Comparison of ENCODE assay signal across 8 cellular contexts in genomic region chr22:19663286-19663815, GRCh38. TPM values are rescaled to one million over a fixed set of nuclear protein-coding genes. Genes with fewer than 3 reads are reported as not detected.
A peak's percentile ranks its signal among the peaks of the same experiment; 100 is the strongest.
DNase-seq lines count a peak whose midpoint lies in the region; ATAC-seq and TF ChIP-seq lines count a peak whose summit lies in the region.

No MANE protein-coding gene starts in this region.

- ATAC-seq in gastrocnemius medialis (peak; percentile 40 to 45), HG03175 (IDR thresholded peaks at IDR 0.05; ENCODE audit: unreplicated experiment) (no peak)

- no peaks in the 10 kb centered on the region for H3K27me3 ChIP-seq in gastrocnemius medialis

- peak; percentile 11 for DNase-seq in GM13976 (ENCODE audit: low spot score)
- DNase-seq in NCI-H69 (lab: John Stamatoyannopoulos, UW) = peak; percentile 93
- peak; percentile 32 for DNase-seq in epidermal melanocyte (ENCODE audit: insufficient read length, low spot score)
- DNase-seq in gastrocnemius medialis = no peak
- no peak for DNase-seq in T-helper 2 cell treated with Interferon-gamma antibody and Interleukin-4, amounts not matched to agents 5 μg/mL and 100 μg/mL, for 36 hours (ENCODE audit: low spot score)
- DNase-seq in activated CD8-positive, alpha-beta memory T cell treated with anti-CD3 and anti-CD28 coated beads, Interleukin-2, amount 50 U/mL, for 48 hours = no peak
- no peak for DNase-seq in middle frontal gyrus (ENCODE audit: extremely low spot score, low spot score)

- H3K36me3 Mint-ChIP-seq in T-helper 2 cell treated with Interferon-gamma antibody and Interleukin-4, amounts not matched to agents 5 μg/mL and 100 μg/mL, for 36 hours (ENCODE audit: low read depth) = no peaks in the 10 kb centered on the region

- no peaks in the 10 kb centered on the region for H3K4me1 Mint-ChIP-seq in T-helper 2 cell treated with Interferon-gamma antibody and Interleukin-4, amounts not matched to agents 5 μg/mL and 100 μg/mL, for 36 hours (ENCODE audit: low read depth)

- peak overlapping the region in 1 of 4 donors; percentile 43 for H3K27ac ChIP-seq in gastrocnemius medialis

- in situ Hi-C loops in GM13976 (cut with MboI; ENCODE audit: low sequenced_read_pairs, unreplicated experiment) (no loop called here), gastrocnemius medialis (cut with MboI; ENCODE audit: low sequenced_read_pairs in 4 of 4) (no loop called here)

- no peak overlapping the region for H3K4me3 ChIP-seq in gastrocnemius medialis

- peaks cover 6% of the 10 kb centered on the region in 2 donors for H3K4me1 ChIP-seq in gastrocnemius medialis

- no peaks in the 10 kb centered on the region for H3K9me3 ChIP-seq in gastrocnemius medialis

- H3K27ac Mint-ChIP-seq in T-helper 2 cell treated with Interferon-gamma antibody and Interleukin-4, amounts not matched to agents 5 μg/mL and 100 μg/mL, for 36 hours = no peak overlapping the region

- H3K27me3 Mint-ChIP-seq in T-helper 2 cell treated with Interferon-gamma antibody and Interleukin-4, amounts not matched to agents 5 μg/mL and 100 μg/mL, for 36 hours (ENCODE audit: low read depth) = peaks cover 2% of the 10 kb centered on the region

- no peaks in the 10 kb centered on the region for H3K36me3 ChIP-seq in gastrocnemius medialis

- no peak overlapping the region for H3K4me3 Mint-ChIP-seq in T-helper 2 cell treated with Interferon-gamma antibody and Interleukin-4, amounts not matched to agents 5 μg/mL and 100 μg/mL, for 36 hours

- no peak for TF ChIP-seq CTCF in GM13976 (IDR thresholded peaks at IDR 0.05; ENCODE audit: borderline replicate concordance, control extremely low read depth, extremely low read depth, insufficient read depth, missing control alignments)
- TF ChIP-seq CTCF in gastrocnemius medialis (IDR thresholded peaks at IDR 0.05 in 4 of 5, conservative IDR thresholded peaks at IDR 0.05 in 1 of 5) = no peak

- intact Hi-C loops in gastrocnemius medialis (cut with DNase I; ENCODE audit: low total_unique reads) = no loop called here

- H3K9me3 Mint-ChIP-seq in T-helper 2 cell treated with Interferon-gamma antibody and Interleukin-4, amounts not matched to agents 5 μg/mL and 100 μg/mL, for 36 hours = no peaks in the 10 kb centered on the region

- no peak for TF ChIP-seq POLR2A in gastrocnemius medialis (IDR thresholded peaks at IDR 0.05)

RNA-seq across cellular contexts. Expression of gene SEPTIN5, which starts 51.0 kb away (rescaled TPM):
- total RNA-seq in gastrocnemius medialis = 10 to 100 TPM in 2 of 4 donors, 1 to 10 TPM in 2; 5.0 to 15.9 (median 10.2) TPM

RNA-seq across cellular contexts. Expression of gene GP1BB, which starts 60.0 kb away (rescaled TPM):
- 1 to 10 TPM in 3 of 4 donors, not detected in 1; 1.4 to 3.5 (median 2.3) TPM for total RNA-seq in gastrocnemius medialis

Comparison
In these comparisons a context has a peak if more than half of its experiments do, and no peak if none do; other contexts are left out.
1. DNase-seq: peak in GM13976 (single experiment), NCI-H69 (single experiment) and epidermal melanocyte (single experiment); none in gastrocnemius medialis (0 of 2), T-helper 2 cell treated with Interferon-gamma antibody and Interleukin-4, amounts not matched to agents 5 μg/mL and 100 μg/mL, for 36 hours (single experiment), activated CD8-positive, alpha-beta memory T cell treated with anti-CD3 and anti-CD28 coated beads, Interleukin-2, amount 50 U/mL, for 48 hours (single experiment) and middle frontal gyrus (single experiment).